Comparison of ENCODE assay signal across 1 cellular context in the genomic region with DNA sequence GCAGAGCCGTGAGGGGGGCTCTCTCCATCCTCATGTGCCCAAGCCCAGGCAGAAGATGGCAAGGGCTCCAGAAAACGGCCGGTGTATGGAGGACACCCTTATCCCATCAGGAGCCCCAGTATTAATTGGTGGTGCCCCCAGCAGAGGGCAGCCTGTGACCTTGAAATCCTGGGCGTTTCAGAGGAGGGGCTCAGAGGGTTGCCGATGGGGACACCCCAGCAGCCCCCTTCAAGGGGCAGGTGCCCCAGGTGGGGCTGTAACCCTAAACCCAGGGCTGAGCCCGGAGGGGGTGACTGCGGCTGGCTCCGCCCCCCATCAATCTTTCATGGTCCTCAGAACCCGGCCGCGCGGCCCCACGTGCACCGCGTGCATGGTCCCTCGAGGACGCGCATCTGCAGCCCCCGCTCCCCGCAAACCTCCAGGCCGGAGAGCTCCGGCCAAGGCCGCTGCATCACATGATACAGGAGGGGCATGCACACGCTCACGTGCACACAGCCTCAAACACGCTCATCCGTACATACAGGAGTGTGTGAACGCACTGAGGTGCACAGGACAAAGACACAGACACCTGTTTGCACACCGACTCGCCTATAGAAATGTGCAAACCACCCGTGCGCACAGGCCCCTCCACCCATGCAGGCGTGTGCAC.
TF ChIP-seq lines count a peak whose summit lies in the region.

No MANE protein-coding gene starts in this region.

TF ChIP-seq in HepG2, 621 proteins besides CTCF, POLR2A, EP300 and RAD21 (continued from another document):
- TF ChIP-seq, protein P1, sequence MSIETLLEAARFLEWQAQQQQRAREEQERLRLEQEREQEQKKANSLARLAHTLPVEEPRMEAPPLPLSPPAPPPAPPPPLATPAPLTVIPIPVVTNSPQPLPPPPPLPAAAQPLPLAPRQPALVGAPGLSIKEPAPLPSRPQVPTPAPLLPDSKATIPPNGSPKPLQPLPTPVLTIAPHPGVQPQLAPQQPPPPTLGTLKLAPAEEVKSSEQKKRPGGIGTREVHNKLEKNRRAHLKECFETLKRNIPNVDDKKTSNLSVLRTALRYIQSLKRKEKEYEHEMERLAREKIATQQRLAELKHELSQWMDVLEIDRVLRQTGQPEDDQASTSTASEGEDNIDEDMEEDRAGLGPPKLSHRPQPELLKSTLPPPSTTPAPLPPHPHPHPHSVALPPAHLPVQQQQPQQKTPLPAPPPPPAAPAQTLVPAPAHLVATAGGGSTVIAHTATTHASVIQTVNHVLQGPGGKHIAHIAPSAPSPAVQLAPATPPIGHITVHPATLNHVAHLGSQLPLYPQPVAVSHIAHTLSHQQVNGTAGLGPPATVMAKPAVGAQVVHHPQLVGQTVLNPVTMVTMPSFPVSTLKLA (IDR thresholded peaks at IDR 0.05), result 0 out of 2 replicates have a peak, but pooled peaks have one; percentile 10
- TF ChIP-seq BHLHE40 (IDR thresholded peaks at IDR 0.05; ENCODE audit: low read length), result peak; percentile 87
- TF ChIP-seq EED (CRISPR knock-in tag; IDR thresholded peaks at IDR 0.05), result no peak
- no peak for TF ChIP-seq ZNF160 (CRISPR knock-in tag; IDR thresholded peaks at IDR 0.05)
- TF ChIP-seq ZSCAN9 (CRISPR knock-in tag; IDR thresholded peaks at IDR 0.05; ENCODE audit: borderline replicate concordance), result no peak
- no peak for TF ChIP-seq ZNF703 (CRISPR knock-in tag; IDR thresholded peaks at IDR 0.05; ENCODE audit: borderline replicate concordance)
- TF ChIP-seq SP1 (IDR thresholded peaks at IDR 0.05), result no peak
- TF ChIP-seq SP1 (CRISPR knock-in tag; IDR thresholded peaks at IDR 0.05), result no peak
- no peak for TF ChIP-seq ZNF816 (CRISPR knock-in tag; IDR thresholded peaks at IDR 0.05; ENCODE audit: borderline replicate concordance)
- TF ChIP-seq MYNN (CRISPR knock-in tag; IDR thresholded peaks at IDR 0.05; ENCODE audit: low read depth), result no peak
- TF ChIP-seq TP53 (CRISPR knock-in tag; conservative IDR thresholded peaks at IDR 0.05), result no peak
- no peak for TF ChIP-seq CENPX (CRISPR knock-in tag; IDR thresholded peaks at IDR 0.05)
- TF ChIP-seq ZIK1 (CRISPR knock-in tag; IDR thresholded peaks at IDR 0.05; ENCODE audit: borderline replicate concordance, low read depth), result 0 out of 2 replicates have a peak, but pooled peaks have one; percentile 13
- TF ChIP-seq, protein P2, sequence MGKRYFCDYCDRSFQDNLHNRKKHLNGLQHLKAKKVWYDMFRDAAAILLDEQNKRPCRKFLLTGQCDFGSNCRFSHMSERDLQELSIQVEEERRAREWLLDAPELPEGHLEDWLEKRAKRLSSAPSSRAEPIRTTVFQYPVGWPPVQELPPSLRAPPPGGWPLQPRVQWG (CRISPR knock-in tag; IDR thresholded peaks at IDR 0.05; ENCODE audit: borderline replicate concordance, low read depth), result no peak
- TF ChIP-seq ZMYM3 (CRISPR knock-in tag; IDR thresholded peaks at IDR 0.05), result no peak
- no peak for TF ChIP-seq ZNF569 (CRISPR knock-in tag; IDR thresholded peaks at IDR 0.05; ENCODE audit: borderline replicate concordance)
- TF ChIP-seq ZNF550 (CRISPR knock-in tag; IDR thresholded peaks at IDR 0.05; ENCODE audit: borderline replicate concordance), result no peak
- no peak for TF ChIP-seq PLSCR1 (CRISPR knock-in tag; IDR thresholded peaks at IDR 0.05; ENCODE audit: borderline replicate concordance)
- TF ChIP-seq, protein P3, sequence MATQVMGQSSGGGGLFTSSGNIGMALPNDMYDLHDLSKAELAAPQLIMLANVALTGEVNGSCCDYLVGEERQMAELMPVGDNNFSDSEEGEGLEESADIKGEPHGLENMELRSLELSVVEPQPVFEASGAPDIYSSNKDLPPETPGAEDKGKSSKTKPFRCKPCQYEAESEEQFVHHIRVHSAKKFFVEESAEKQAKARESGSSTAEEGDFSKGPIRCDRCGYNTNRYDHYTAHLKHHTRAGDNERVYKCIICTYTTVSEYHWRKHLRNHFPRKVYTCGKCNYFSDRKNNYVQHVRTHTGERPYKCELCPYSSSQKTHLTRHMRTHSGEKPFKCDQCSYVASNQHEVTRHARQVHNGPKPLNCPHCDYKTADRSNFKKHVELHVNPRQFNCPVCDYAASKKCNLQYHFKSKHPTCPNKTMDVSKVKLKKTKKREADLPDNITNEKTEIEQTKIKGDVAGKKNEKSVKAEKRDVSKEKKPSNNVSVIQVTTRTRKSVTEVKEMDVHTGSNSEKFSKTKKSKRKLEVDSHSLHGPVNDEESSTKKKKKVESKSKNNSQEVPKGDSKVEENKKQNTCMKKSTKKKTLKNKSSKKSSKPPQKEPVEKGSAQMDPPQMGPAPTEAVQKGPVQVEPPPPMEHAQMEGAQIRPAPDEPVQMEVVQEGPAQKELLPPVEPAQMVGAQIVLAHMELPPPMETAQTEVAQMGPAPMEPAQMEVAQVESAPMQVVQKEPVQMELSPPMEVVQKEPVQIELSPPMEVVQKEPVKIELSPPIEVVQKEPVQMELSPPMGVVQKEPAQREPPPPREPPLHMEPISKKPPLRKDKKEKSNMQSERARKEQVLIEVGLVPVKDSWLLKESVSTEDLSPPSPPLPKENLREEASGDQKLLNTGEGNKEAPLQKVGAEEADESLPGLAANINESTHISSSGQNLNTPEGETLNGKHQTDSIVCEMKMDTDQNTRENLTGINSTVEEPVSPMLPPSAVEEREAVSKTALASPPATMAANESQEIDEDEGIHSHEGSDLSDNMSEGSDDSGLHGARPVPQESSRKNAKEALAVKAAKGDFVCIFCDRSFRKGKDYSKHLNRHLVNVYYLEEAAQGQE (IDR thresholded peaks at IDR 0.05; ENCODE audit: borderline replicate concordance in 1 of 2, low read depth in 1 of 2, low read length in 2 of 2), result no peak
- 0 out of 2 replicates have a peak, but pooled peaks have one; percentile 9 for TF ChIP-seq ZFY (CRISPR knock-in tag; IDR thresholded peaks at IDR 0.05)
- TF ChIP-seq HOXA7 (CRISPR knock-in tag; IDR thresholded peaks at IDR 0.05), result no peak
- no peak for TF ChIP-seq SOX13 (IDR thresholded peaks at IDR 0.05)
- TF ChIP-seq SOX13 (CRISPR knock-in tag; conservative IDR thresholded peaks at IDR 0.05 in 1 of 2, IDR thresholded peaks at IDR 0.05 in 1 of 2), result no peak
- TF ChIP-seq, protein P4, sequence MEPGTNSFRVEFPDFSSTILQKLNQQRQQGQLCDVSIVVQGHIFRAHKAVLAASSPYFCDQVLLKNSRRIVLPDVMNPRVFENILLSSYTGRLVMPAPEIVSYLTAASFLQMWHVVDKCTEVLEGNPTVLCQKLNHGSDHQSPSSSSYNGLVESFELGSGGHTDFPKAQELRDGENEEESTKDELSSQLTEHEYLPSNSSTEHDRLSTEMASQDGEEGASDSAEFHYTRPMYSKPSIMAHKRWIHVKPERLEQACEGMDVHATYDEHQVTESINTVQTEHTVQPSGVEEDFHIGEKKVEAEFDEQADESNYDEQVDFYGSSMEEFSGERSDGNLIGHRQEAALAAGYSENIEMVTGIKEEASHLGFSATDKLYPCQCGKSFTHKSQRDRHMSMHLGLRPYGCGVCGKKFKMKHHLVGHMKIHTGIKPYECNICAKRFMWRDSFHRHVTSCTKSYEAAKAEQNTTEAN (CRISPR knock-in tag; conservative IDR thresholded peaks at IDR 0.05), result 0 out of 2 replicates have a peak, but pooled peaks have one; percentile 42
TF ChIP-seq in HepG2: peak in this region for 20.
